Comparison of ENCODE assay signal across 17 cellular contexts in genomic region chr1:111648826-111649225, GRCh38. TPM values are rescaled to one million over a fixed set of nuclear protein-coding genes. Genes with fewer than 3 reads are reported as not detected.
A peak's percentile ranks its signal among the peaks of the same experiment; 100 is the strongest.
DNase-seq lines count a peak whose midpoint lies in the region; ATAC-seq and TF ChIP-seq lines count a peak whose summit lies in the region.
"Had no signal": no experiment of that assay in that cellular context is flagged by ENCODE, and none has a peak within 500 bp of the region (broad histone marks: within the 10 kb centered on the region; RNA-seq: fewer than 3 reads in every experiment).

No MANE protein-coding gene starts in this region.

- H3K36me3 Mint-ChIP-seq in CD14-positive monocyte: peaks cover 15% of the 10 kb centered on the region in 2 donors
- H3K36me3 Mint-ChIP-seq in CD4-positive, alpha-beta memory T cell: peaks cover 14 to 36% of the 10 kb centered on the region in 2 donors
- peaks cover 13% of the 10 kb centered on the region for H3K36me3 Mint-ChIP-seq in activated naive CD8-positive, alpha-beta T cell
- peaks cover 0 to 6% of the 10 kb centered on the region in 2 donors for H3K36me3 Mint-ChIP-seq in naive B cell

- peak overlapping the region; percentile 0 for H3K27ac ChIP-seq in CD4-positive, alpha-beta memory T cell (ENCODE audit: low read depth, low read length)
- H3K27ac ChIP-seq: foreskin keratinocyte had no signal

- H3K4me1 ChIP-seq in CD4-positive, alpha-beta memory T cell (ENCODE audit: insufficient read depth, low read length): peaks cover 85% of the 10 kb centered on the region
- H3K4me1 ChIP-seq: foreskin keratinocyte had no signal

- H3K4me3 Mint-ChIP-seq in CD14-positive monocyte (no peak overlapping the region), naive B cell (peak overlapping the region in 2 of 8 donors; percentile 9 to 44)
- peak overlapping the region in 5 of 8 donors; percentile 36 to 73 (median 56) for H3K4me3 Mint-ChIP-seq in CD4-positive, alpha-beta memory T cell
- peak overlapping the region; percentile 44 for H3K4me3 Mint-ChIP-seq in activated naive CD8-positive, alpha-beta T cell

- no peaks in the 10 kb centered on the region for H3K36me3 ChIP-seq in CD4-positive, alpha-beta memory T cell (ENCODE audit: insufficient read depth, low read length)

- CTCF ChIA-PET in CD4-positive, alpha-beta memory T cell (lab: Charles Lee; ENCODE audit: partially characterized antibody): interaction anchor here (0.9 to 3.5 kb wide), 6 partner anchors 9 to 140 kb away, joined by 3 to 30 read pairs (median 4); no protein-coding TSS in a partner anchor

- peaks cover 38% of the 10 kb centered on the region for H3K4me1 Mint-ChIP-seq in CD14-positive monocyte
- peaks cover 68 to 92% (median 81%) of the 10 kb centered on the region in 4 donors for H3K4me1 Mint-ChIP-seq in CD4-positive, alpha-beta memory T cell
- H3K4me1 Mint-ChIP-seq in activated naive CD8-positive, alpha-beta T cell (ENCODE audit: low read depth): peaks cover 84% of the 10 kb centered on the region
- H3K4me1 Mint-ChIP-seq in naive B cell: peaks cover 48 to 76% (median 64%) of the 10 kb centered on the region in 3 donors

- H3K27me3 Mint-ChIP-seq in CD14-positive monocyte (ENCODE audit: low read depth in 3 of 3) (peaks cover 0 to 1% (median 0%) of the 10 kb centered on the region in 3 donors), naive B cell (no peaks in the 10 kb centered on the region)
- H3K27me3 Mint-ChIP-seq in CD4-positive, alpha-beta memory T cell: no peaks in the 10 kb centered on the region
- H3K27me3 Mint-ChIP-seq in activated naive CD8-positive, alpha-beta T cell: no peaks in the 10 kb centered on the region

- no peak for TF ChIP-seq CTCF in CD14-positive monocyte (IDR thresholded peaks at IDR 0.05)

- ATAC-seq in naive B cell (ENCODE audit: low read depth in 2 of 2) (no peak), GM19452 (IDR thresholded peaks at IDR 0.05; ENCODE audit: unreplicated experiment) (no peak)
- ATAC-seq: foreskin keratinocyte, GM12878 had no signal

- POLR2A ChIA-PET in CD4-positive, alpha-beta memory T cell (lab: Charles Lee; ENCODE audit: partially characterized antibody): interaction anchor here (0.7 to 2.3 kb wide), 4 partner anchors 10 to 141 kb away, joined by 3 to 12 read pairs (median 6); no protein-coding TSS in a partner anchor

- H3K27me3 ChIP-seq in CD4-positive, alpha-beta memory T cell (ENCODE audit: insufficient read depth, low read length): no peaks in the 10 kb centered on the region
- H3K27me3 ChIP-seq: foreskin keratinocyte, spleen had no signal

- peak overlapping the region in 4 of 7 donors; percentile 0 to 83 (median 32) for H3K27ac Mint-ChIP-seq in CD14-positive monocyte
- H3K27ac Mint-ChIP-seq in CD4-positive, alpha-beta memory T cell: peak overlapping the region; percentile 28 to 84 (median 77)
- peak overlapping the region; percentile 74 for H3K27ac Mint-ChIP-seq in activated naive CD8-positive, alpha-beta T cell
- peak overlapping the region in 4 of 6 donors; percentile 4 to 70 (median 52) for H3K27ac Mint-ChIP-seq in naive B cell

- DNase-seq in CD14-positive monocyte (ENCODE audit: low spot score) (no peak), naive B cell (no peak), kidney glomerular epithelial cell (lab: John Stamatoyannopoulos, UW) (no peak), NCI-H1417 (lab: John Stamatoyannopoulos, UW) (no peak)
- DNase-seq in CD4-positive, alpha-beta memory T cell: no peak
- DNase-seq: C1 segment of cervical spinal cord; central memory CD4-positive, alpha-beta T cell; foreskin keratinocyte; IMR-90; midbrain; NCI-H1105 treated with DMSO at 0.1 percent for 48 hours; NCI-H2227 treated with DMSO at 0.1 percent for 48 hours; SHP77 treated with DMSO at 0.1 percent for 48 hours; spleen had no signal

- H3K4me3 ChIP-seq in CD4-positive, alpha-beta memory T cell (ENCODE audit: low read length in 2 of 2): no peak overlapping the region
- H3K4me3 ChIP-seq: GM12878, spleen had no signal

- H3K9me3 Mint-ChIP-seq in CD14-positive monocyte: no peaks in the 10 kb centered on the region
- peaks cover 0 to 3% (median 0%) of the 10 kb centered on the region in 8 donors for H3K9me3 Mint-ChIP-seq in CD4-positive, alpha-beta memory T cell
- H3K9me3 Mint-ChIP-seq in activated naive CD8-positive, alpha-beta T cell (ENCODE audit: low read depth): no peaks in the 10 kb centered on the region
- H3K9me3 Mint-ChIP-seq in naive B cell: no peaks in the 10 kb centered on the region

- H3K9me3 ChIP-seq in CD4-positive, alpha-beta memory T cell (ENCODE audit: control insufficient read depth in 1 of 2, low read length in 2 of 2): no peaks in the 10 kb centered on the region
- H3K9me3 ChIP-seq: spleen had no signal

- intact Hi-C loops in CD14-positive monocyte (cut with micrococcal nuclease): no loop called here
- intact Hi-C loops in CD4-positive, alpha-beta memory T cell (cut with micrococcal nuclease): no loop called here

RNA-seq across cellular contexts. Expression of gene RAP1A, which starts 29.2 kb away (rescaled TPM):
- polyA plus RNA-seq in CD14-positive monocyte: 10 to 100 TPM; 41.2 to 75.3 TPM
- total RNA-seq in CD4-positive, alpha-beta memory T cell: 100 to 1,000 TPM; 130 to 134 TPM
- 10 to 100 TPM; 67.2 to 85.7 TPM for polyA plus RNA-seq in CD4-positive, alpha-beta memory T cell
- 10 to 100 TPM; 30.7 to 44.6 (median 37.2) TPM for polyA plus RNA-seq in naive B cell (ENCODE audit: low read depth in 6 of 6)

Comparison
In these comparisons a context has a peak if more than half of its experiments do, and no peak if none do; other contexts are left out.
1. H3K4me3 Mint-ChIP-seq: peak in CD4-positive, alpha-beta memory T cell (5 of 8) and activated naive CD8-positive, alpha-beta T cell (single experiment); none in CD14-positive monocyte (0 of 2).
2. Peak in every context shown above with its lines, with median percentiles within 50 percentile points of each other: H3K27ac Mint-ChIP-seq.